In genomic region chr12:10562306-10562933, GRCh38 we compare ENCODE assay signal across 8 cellular contexts. TPM values are rescaled to one million over a fixed set of nuclear protein-coding genes. Genes with fewer than 3 reads are reported as not detected.
A peak's percentile ranks its signal among the peaks of the same experiment; 100 is the strongest.
DNase-seq lines count a peak whose midpoint lies in the region; ATAC-seq and TF ChIP-seq lines count a peak whose summit lies in the region.

No MANE protein-coding gene starts in this region.

- no peaks in the 10 kb centered on the region for H3K79me2 ChIP-seq in SU-DHL-6 (ENCODE audit: insufficient read depth, low read length)

- H3K4me2 ChIP-seq in SU-DHL-6 (ENCODE audit: low read depth, low read length, poor library complexity, severe bottlenecking) = no peak overlapping the region

- intact Hi-C loops in prostate gland (cut with DNase I) = loop anchor here (2.0 to 5.0 kb wide), 2 partner anchors 230 to 326 kb away; no protein-coding TSS in a partner anchor

- no peaks in the 10 kb centered on the region for H3K9me3 ChIP-seq in SU-DHL-6 (ENCODE audit: insufficient read depth, low read length)
- H3K9me3 ChIP-seq in prostate gland = no peaks in the 10 kb centered on the region

- H3K9me2 ChIP-seq in SU-DHL-6 (replicated peaks; ENCODE audit: insufficient read depth, low read length) = no peaks in the 10 kb centered on the region

- no peaks in the 10 kb centered on the region for H3F3A ChIP-seq in SU-DHL-6 (ENCODE audit: insufficient read depth)

- no peak for TF ChIP-seq EP300 in Ishikawa (IDR thresholded peaks at IDR 0.05; ENCODE audit: borderline replicate concordance)

- H3K4me3 ChIP-seq in SU-DHL-6 (ENCODE audit: insufficient read depth, low read length, poor library complexity, severe bottlenecking) (no peak overlapping the region), fibroblast of pulmonary artery (replicated peaks; ENCODE audit: low read depth, low read length) (no peak overlapping the region), prostate gland (no peak overlapping the region)

- peak; percentile 55 for DNase-seq in SIG-M5 treated with dmso at 0.1 percent for 504 hours (lab: John Stamatoyannopoulos, UW; ENCODE audit: unreplicated experiment)
- DNase-seq in SIG-M5 (lab: John Stamatoyannopoulos, UW) = no peak
- peak; percentile 72 for DNase-seq in fibroblast of pulmonary artery (ENCODE audit: low read depth)
- peak; percentile 22 for DNase-seq in prostate gland (ENCODE audit: low spot score)
- DNase-seq in NCI-H187 (lab: John Stamatoyannopoulos, UW) = no peak

- H3K27ac ChIP-seq in SU-DHL-6 (ENCODE audit: low read depth, low read length) = no peak overlapping the region
- no peak overlapping the region for H3K27ac ChIP-seq in prostate gland

- no peak overlapping the region for H2AFZ ChIP-seq in SU-DHL-6 (ENCODE audit: low read depth, low read length, severe bottlenecking)

- 0% methylated on average over 1 of the region's 1 CpG for WGBS in prostate gland

- no peak for ATAC-seq in esophagus mucosa

- no peak overlapping the region for H3K9ac ChIP-seq in SU-DHL-6 (ENCODE audit: low read length)

- TF ChIP-seq CTCF in SU-DHL-6 (IDR thresholded peaks at IDR 0.05; ENCODE audit: insufficient read depth, low read length, poor library complexity, severe bottlenecking) (peak; percentile 14), fibroblast of pulmonary artery (IDR thresholded peaks at IDR 0.05; ENCODE audit: low read length, missing control alignments) (peak; percentile 59), prostate gland (IDR thresholded peaks at IDR 0.05) (peak; percentile 35 to 86 (median 81))

- no peak for TF ChIP-seq POLR2A in prostate gland (IDR thresholded peaks at IDR 0.05)

- peak; percentile 89 for TF ChIP-seq RAD21 in Ishikawa (IDR thresholded peaks at IDR 0.05; ENCODE audit: low read depth)

- no peaks in the 10 kb centered on the region for H4K20me1 ChIP-seq in SU-DHL-6 (ENCODE audit: low read depth, low read length)

- H3K27me3 ChIP-seq in SU-DHL-6 (ENCODE audit: low read length) = no peaks in the 10 kb centered on the region
- H3K27me3 ChIP-seq in prostate gland (replicated peaks; ENCODE audit: insufficient read depth) = no peaks in the 10 kb centered on the region

- H3K4me1 ChIP-seq in prostate gland (replicated peaks) = no peaks in the 10 kb centered on the region

- no peaks in the 10 kb centered on the region for H3K36me3 ChIP-seq in SU-DHL-6 (ENCODE audit: low read length)
- H3K36me3 ChIP-seq in prostate gland = no peaks in the 10 kb centered on the region

TF ChIP-seq in Ishikawa, 13 proteins besides CTCF, POLR2A, EP300 and RAD21:
- TF ChIP-seq TAF1 (IDR thresholded peaks at IDR 0.05; ENCODE audit: low read depth) (no peak), CREB1 (IDR thresholded peaks at IDR 0.05; ENCODE audit: low read depth) (no peak), TEAD4 (IDR thresholded peaks at IDR 0.05) (no peak), USF1 (IDR thresholded peaks at IDR 0.05) (no peak), EGR1 (IDR thresholded peaks at IDR 0.05) (no peak), YY1 (IDR thresholded peaks at IDR 0.05; ENCODE audit: low read depth) (no peak), TCF12 (IDR thresholded peaks at IDR 0.05; ENCODE audit: low read depth) (no peak), REST (IDR thresholded peaks at IDR 0.05; ENCODE audit: low read depth) (no peak), CEBPB (IDR thresholded peaks at IDR 0.05) (no peak), FOXM1 (IDR thresholded peaks at IDR 0.05; ENCODE audit: borderline replicate concordance, low read depth) (no peak), ZBTB7A (IDR thresholded peaks at IDR 0.05; ENCODE audit: low read depth) (no peak), NFIC (IDR thresholded peaks at IDR 0.05) (no peak)
TF ChIP-seq in Ishikawa: peak in this region for 0.

RNA-seq across cellular contexts. Expression of gene MAGOHB, which starts 51.0 kb away (rescaled TPM):
- total RNA-seq in prostate gland (10 to 100 TPM; 24.2 to 24.8 TPM), esophagus mucosa (16.7 TPM)

RNA-seq across cellular contexts. Expression of gene EIF2S3B, which starts 56.7 kb away (rescaled TPM):
- total RNA-seq in prostate gland = 1 to 10 TPM in 1 of 2 donors, under 1 TPM in 1; 0.36 to 1.1 TPM
- total RNA-seq in esophagus mucosa = 1.4 TPM

Comparison
In these comparisons a context has a peak if more than half of its experiments do, and no peak if none do; other contexts are left out.
1. DNase-seq: peak in SIG-M5 treated with dmso at 0.1 percent for 504 hours (single experiment), fibroblast of pulmonary artery (single experiment) and prostate gland (single experiment); none in SIG-M5 (single experiment) and NCI-H187 (0 of 2).
2. CTCF ChIP-seq: peak in every context shown above with its lines; median percentile 81 in prostate gland; 59 in fibroblast of pulmonary artery; 14 in SU-DHL-6.